Comparison of ENCODE assay signal across 17 cellular contexts in the genomic region with DNA sequence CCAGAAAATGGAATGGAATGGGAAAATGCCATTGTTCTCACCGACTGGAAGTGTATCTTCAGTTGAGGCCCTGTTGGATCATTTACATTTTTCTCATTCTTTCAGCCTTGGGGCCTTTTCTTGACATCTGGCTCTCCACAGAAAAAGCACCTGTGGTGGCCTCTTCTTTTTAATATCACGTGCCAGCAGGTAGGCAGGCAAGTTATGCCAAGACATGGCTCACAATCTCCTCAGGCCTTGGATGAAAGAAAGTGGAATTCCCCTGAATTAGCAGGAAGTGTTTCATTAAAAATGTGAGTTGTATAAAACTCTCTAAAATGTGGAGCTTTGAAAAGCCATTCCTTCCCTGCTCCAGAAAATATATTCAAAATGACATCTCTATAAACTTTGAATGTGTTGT.
A peak's percentile ranks its signal among the peaks of the same experiment; 100 is the strongest.
DNase-seq lines count a peak whose midpoint lies in the region; ATAC-seq, FAIRE-seq and TF ChIP-seq lines count a peak whose summit lies in the region.
"Had no signal": no experiment of that assay in that cellular context is flagged by ENCODE, and none has a peak within 500 bp of the region (broad histone marks: within the 10 kb centered on the region; RNA-seq: fewer than 3 reads in every experiment).

No MANE protein-coding gene starts in this region.

- peaks cover 27% of the 10 kb centered on the region for H3K4me1 ChIP-seq in body of pancreas
- H3K4me1 ChIP-seq: BLaER1 treated with 17β-estradiol and CSF1 and Interleukin-3, amounts not matched to agents 10 nM and 100 nM; HAP-1 had no signal

- TF ChIP-seq POLR2A in body of pancreas (IDR thresholded peaks at IDR 0.05): no peak

- WGBS in body of pancreas, 2 donors: 37% methylated on average over 2 of the region's 2 CpGs

- intact Hi-C loops in body of pancreas (cut with DNase I) (no loop called here), sciatic nerve (cut with DNase I) (no loop called here)

- H3K27ac Mint-ChIP-seq in mesothelial cell of epicardium (peak overlapping the region; percentile 8), HFFc6 (no peak overlapping the region)
- H3K27ac Mint-ChIP-seq: CD4-positive, CD25-positive, alpha-beta regulatory T cell had no signal

- H3K27me3 Mint-ChIP-seq in mesothelial cell of epicardium (ENCODE audit: low read depth) (peaks cover 2% of the 10 kb centered on the region), HFFc6 (ENCODE audit: insufficient read depth) (no peaks in the 10 kb centered on the region; the same call in 1 of the 2 replicates)
- H3K27me3 Mint-ChIP-seq: CD4-positive, CD25-positive, alpha-beta regulatory T cell had no signal

- no peaks in the 10 kb centered on the region for H3K36me3 ChIP-seq in body of pancreas (replicated peaks in 1 of 2; ENCODE audit: insufficient read depth in 1 of 2, low read depth in 2 of 2)
- H3K36me3 ChIP-seq: BLaER1 treated with 17β-estradiol and CSF1 and Interleukin-3, amounts not matched to agents 10 nM and 100 nM; HAP-1 had no signal

- peak overlapping the region in 2 of 4 donors; percentile 46 to 59 for H3K27ac ChIP-seq in body of pancreas
- H3K27ac ChIP-seq: BLaER1 treated with 17β-estradiol and CSF1 and Interleukin-3, amounts not matched to agents 10 nM and 100 nM had no signal

- H3K9me3 ChIP-seq in body of pancreas: no peaks in the 10 kb centered on the region
- H3K9me3 ChIP-seq: HAP-1 had no signal

- peaks cover 21% of the 10 kb centered on the region for H3K4me1 Mint-ChIP-seq in mesothelial cell of epicardium
- H3K4me1 Mint-ChIP-seq in HFFc6 (ENCODE audit: low read depth): peaks cover 7% of the 10 kb centered on the region; the same call in 1 of the 2 replicates
- H3K4me1 Mint-ChIP-seq: CD4-positive, CD25-positive, alpha-beta regulatory T cell had no signal

- DNase-seq in AG10803 (ENCODE audit: low read depth): peak; percentile 8
- DNase-seq in body of pancreas: no peak
- no peak for DNase-seq in mesothelial cell of epicardium (ENCODE audit: low spot score in 2 of 2, unreplicated experiment in 2 of 2)
- peak; percentile 79 for DNase-seq in renal cortical epithelial cell (ENCODE audit: low read depth)
- DNase-seq in HFFc6: no peak
- no peak for DNase-seq in sciatic nerve (ENCODE audit: low spot score)
- no peak for DNase-seq in D721Med (ENCODE audit: insufficient read length, low spot score)
- DNase-seq: 8988T; CD4-positive, CD25-positive, alpha-beta regulatory T cell; DMS153; GF-D8; GOT3 had no signal

- H3K4me3 ChIP-seq in AG10803 (ENCODE audit: low read length): no peak overlapping the region
- H3K4me3 ChIP-seq in body of pancreas: no peak overlapping the region
- H3K4me3 ChIP-seq: BLaER1 treated with 17β-estradiol and CSF1 and Interleukin-3, amounts not matched to agents 10 nM and 100 nM; HAP-1 had no signal

- no peak for FAIRE-seq in D721Med (lab: Jason Lieb, UNC)
- FAIRE-seq: GM19239, HepG2, HTR-8/SVneo had no signal

- peaks cover 11% of the 10 kb centered on the region for H3K9me3 Mint-ChIP-seq in mesothelial cell of epicardium
- H3K9me3 Mint-ChIP-seq in HFFc6: no peaks in the 10 kb centered on the region; the same call in 1 of the 2 replicates

- no peaks in the 10 kb centered on the region for H3K27me3 ChIP-seq in body of pancreas
- H3K27me3 ChIP-seq: BLaER1 treated with 17β-estradiol and CSF1 and Interleukin-3, amounts not matched to agents 10 nM and 100 nM had no signal

- TF ChIP-seq CTCF in AG10803 (conservative IDR thresholded peaks at IDR 0.05; ENCODE audit: low read length) (no peak), body of pancreas (IDR thresholded peaks at IDR 0.05) (no peak), mesothelial cell of epicardium (IDR thresholded peaks at IDR 0.05; ENCODE audit: unreplicated experiment) (no peak), HFFc6 (IDR thresholded peaks at IDR 0.05) (no peak), D721Med (IDR thresholded peaks at IDR 0.05; ENCODE audit: insufficient read depth, missing control alignments) (no peak)

- H3K36me3 Mint-ChIP-seq in mesothelial cell of epicardium (peaks cover 7% of the 10 kb centered on the region), HFFc6 (ENCODE audit: low read depth) (peaks cover 5% of the 10 kb centered on the region; the same call in 1 of the 2 replicates)
- H3K36me3 Mint-ChIP-seq: CD4-positive, CD25-positive, alpha-beta regulatory T cell had no signal

- H3K4me3 Mint-ChIP-seq in mesothelial cell of epicardium (no peak overlapping the region), HFFc6 (no peak overlapping the region)
- H3K4me3 Mint-ChIP-seq: CD4-positive, CD25-positive, alpha-beta regulatory T cell had no signal

- ATAC-seq in body of pancreas (peak; percentile 31), sciatic nerve (no peak)
- ATAC-seq: HepG2 had no signal

Comparison
In these comparisons a context has a peak if more than half of its experiments do, and no peak if none do; other contexts are left out.
1. DNase-seq: peak in AG10803 (single experiment) and renal cortical epithelial cell (single experiment); none in body of pancreas (0 of 4), mesothelial cell of epicardium (0 of 2), HFFc6 (single experiment), sciatic nerve (single experiment) and D721Med (single experiment).